Comparison of ENCODE assay signal across 17 cellular contexts in the genomic region with DNA sequence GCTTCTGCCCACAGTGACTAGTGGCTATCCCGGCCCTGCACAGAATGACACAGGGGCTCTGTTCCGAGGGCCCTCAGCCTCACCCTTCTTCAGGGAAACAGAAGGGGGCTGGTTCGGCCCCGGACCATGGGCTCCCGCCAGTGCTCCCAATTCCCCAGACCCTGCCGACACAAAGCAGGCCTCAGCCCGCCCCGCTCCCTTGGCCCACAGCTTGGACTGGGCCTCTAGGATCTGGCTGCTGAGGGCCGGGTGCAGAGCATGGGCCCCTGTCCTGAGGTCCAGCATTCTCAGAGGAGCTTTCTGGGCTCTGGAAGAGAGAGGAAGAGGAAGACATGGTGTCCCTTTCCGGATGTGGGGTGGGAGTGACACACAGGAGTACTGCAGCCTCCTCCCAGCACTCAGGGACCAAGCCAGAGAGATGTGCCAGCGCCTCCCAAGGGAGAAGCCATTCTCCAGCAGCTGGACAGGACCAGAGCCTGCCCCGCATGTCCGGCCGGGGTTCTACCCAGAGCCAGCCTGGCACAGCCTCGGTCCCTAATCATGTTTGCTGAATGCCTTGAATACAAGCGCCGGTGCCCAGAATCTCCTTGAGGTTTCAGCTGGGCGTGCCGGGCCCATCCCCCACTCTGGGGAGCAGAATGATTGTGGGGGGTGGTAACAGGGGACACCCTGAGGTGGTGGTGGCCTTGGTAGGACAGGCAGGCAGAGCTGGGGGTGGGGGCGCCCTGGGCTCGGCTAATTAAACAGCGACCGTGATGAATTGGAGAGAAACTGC. TPM values are rescaled to one million over a fixed set of nuclear protein-coding genes. Genes with fewer than 3 reads are reported as not detected.
DNase-seq lines count a peak whose midpoint lies in the region; ATAC-seq, FAIRE-seq and TF ChIP-seq lines count a peak whose summit lies in the region.
"Had no signal": no experiment of that assay in that cellular context is flagged by ENCODE, and none has a peak within 500 bp of the region (broad histone marks: within the 10 kb centered on the region; RNA-seq: fewer than 3 reads in every experiment).

No MANE protein-coding gene starts in this region.

- peaks cover 18% of the 10 kb centered on the region for H3K27me3 Mint-ChIP-seq in nephron progenitor cell (ENCODE audit: low read depth, poor library complexity)
- H3K27me3 Mint-ChIP-seq: CD8-positive, alpha-beta memory T cell had no signal

- H3K27ac ChIP-seq in WERI-Rb-1 = no peak overlapping the region
- H3K27ac ChIP-seq in neuronal stem cell (replicated peaks; ENCODE audit: low read length) = no peak overlapping the region
- H3K27ac ChIP-seq: PC-9 had no signal

- peak overlapping the region; percentile 44 for H2BK15ac ChIP-seq in neuronal stem cell (ENCODE audit: low read length)

- DNase-seq in D721Med (ENCODE audit: insufficient read length, low spot score) = peak; percentile 10
- DNase-seq in MV-4-11 (lab: John Stamatoyannopoulos, UW) = peak; percentile 23
- DNase-seq in WERI-Rb-1 = no peak
- no peak for DNase-seq in neuronal stem cell (ENCODE audit: low spot score)
- DNase-seq in nephron progenitor cell = no peak
- DNase-seq in ecto neural progenitor cell (ENCODE audit: low spot score) = no peak
- DNase-seq: H9; NCI-H1436; NCI-H2029 treated with DMSO at 0.1 percent for 48 hours; NCI-H2227 treated with DMSO at 0.1 percent for 48 hours; NCI-H524 treated with DMSO at 0.1 percent for 48 hours; NK-92 treated with Interleukin-12 subunit alpha and Interleukin-12 subunit beta, amount 100 ng/mL, for 24 hours; PC-9 had no signal

- no peak for ATAC-seq in HG03025 (IDR thresholded peaks at IDR 0.05; ENCODE audit: low FRiP score, unreplicated experiment)

- H2BK5ac ChIP-seq in neuronal stem cell (ENCODE audit: low read length) = peak overlapping the region; percentile 22

- H3K18ac ChIP-seq in neuronal stem cell (ENCODE audit: low read length) = peak overlapping the region; percentile 72

- no peak overlapping the region for H4K91ac ChIP-seq in neuronal stem cell (ENCODE audit: low read depth, low read length, poor library complexity)

- H3K23ac ChIP-seq in neuronal stem cell (ENCODE audit: low read depth, low read length, poor library complexity) = peak overlapping the region; percentile 74

- no peak overlapping the region for H3K9ac ChIP-seq in neuronal stem cell (ENCODE audit: low read depth, low read length, poor library complexity)

- H2AK5ac ChIP-seq in neuronal stem cell (ENCODE audit: low read depth, low read length) = peak overlapping the region; percentile 37

- no peak overlapping the region for H3K4me3 Mint-ChIP-seq in nephron progenitor cell
- H3K4me3 Mint-ChIP-seq: B cell; CD8-positive, alpha-beta memory T cell; H9 had no signal

- H2AFZ ChIP-seq in neuronal stem cell (ENCODE audit: low read length) = no peak overlapping the region
- H2AFZ ChIP-seq: PC-9 had no signal

- TF ChIP-seq CTCF in D721Med (IDR thresholded peaks at IDR 0.05; ENCODE audit: insufficient read depth, missing control alignments) = no peak
- TF ChIP-seq CTCF in WERI-Rb-1 (IDR thresholded peaks at IDR 0.05; ENCODE audit: low read depth, low read length) = peak; percentile 35; the same call in 1 of the 2 replicates
- TF ChIP-seq CTCF in nephron progenitor cell (IDR thresholded peaks at IDR 0.05) = no peak

- H3K79me1 ChIP-seq in neuronal stem cell (ENCODE audit: low read depth, low read length) = no peaks in the 10 kb centered on the region

- no CpG with 5 or more reads among the region's 23 CpGs for WGBS in neuronal stem cell (ENCODE audit: extremely low coverage in 2 of 2, insufficient read length in 2 of 2, insufficient replicate concordance in 1 of 2), 2 donors

- no peak overlapping the region for H3K27ac Mint-ChIP-seq in nephron progenitor cell
- H3K27ac Mint-ChIP-seq: B cell, H9 had no signal

- H3K36me3 Mint-ChIP-seq in nephron progenitor cell (ENCODE audit: low read depth) = no peaks in the 10 kb centered on the region
- H3K36me3 Mint-ChIP-seq: CD8-positive, alpha-beta memory T cell had no signal

- no peaks in the 10 kb centered on the region for H3K36me3 ChIP-seq in WERI-Rb-1
- no peaks in the 10 kb centered on the region for H3K36me3 ChIP-seq in neuronal stem cell (replicated peaks in 1 of 2; ENCODE audit: control insufficient read depth in 2 of 2, insufficient read depth in 2 of 2, low read length in 2 of 2)
- H3K36me3 ChIP-seq: MG63 had no signal

- no peak overlapping the region for H3K4ac ChIP-seq in neuronal stem cell (ENCODE audit: low read length)

- no peak overlapping the region for H4K8ac ChIP-seq in neuronal stem cell (ENCODE audit: low read depth, low read length)

- no peaks in the 10 kb centered on the region for H3K9me3 ChIP-seq in WERI-Rb-1 (ENCODE audit: severe bottlenecking)
- H3K9me3 ChIP-seq in neuronal stem cell (replicated peaks in 1 of 2; ENCODE audit: control insufficient read depth in 2 of 2, insufficient read depth in 1 of 2, low read depth in 1 of 2, low read length in 2 of 2) = no peaks in the 10 kb centered on the region
- H3K9me3 ChIP-seq: MG63 had no signal

- H3K4me3 ChIP-seq in WERI-Rb-1 (ENCODE audit: low read depth, low read length) (no peak overlapping the region), neuronal stem cell (ENCODE audit: low read length in 2 of 2) (no peak overlapping the region)
- H3K4me3 ChIP-seq: MG63, PC-9 had no signal

- peaks cover 4% of the 10 kb centered on the region for H3K9me3 Mint-ChIP-seq in nephron progenitor cell
- H3K9me3 Mint-ChIP-seq: CD8-positive, alpha-beta memory T cell; H9 had no signal

- no peak overlapping the region for H2BK120ac ChIP-seq in neuronal stem cell (ENCODE audit: low read depth, low read length)

- H3K27me3 ChIP-seq in WERI-Rb-1 (ENCODE audit: insufficient read depth, low read depth, severe bottlenecking) (no peaks in the 10 kb centered on the region), neuronal stem cell (ENCODE audit: control insufficient read depth in 3 of 3, insufficient read depth in 3 of 3, low read depth in 1 of 3, low read length in 3 of 3) (peaks cover 0 to 26% (median 0%) of the 10 kb centered on the region in 3 experiments)
- H3K27me3 ChIP-seq: MG63 had no signal

- FAIRE-seq in D721Med (lab: Jason Lieb, UNC) = no peak

- H3K4me1 ChIP-seq in neuronal stem cell (ENCODE audit: control insufficient read depth in 2 of 2, insufficient read depth in 1 of 2, low read depth in 1 of 2, low read length in 2 of 2) = peaks cover 2% of the 10 kb centered on the region in 2 donors

- H2BK12ac ChIP-seq in neuronal stem cell (ENCODE audit: low read length) = peak overlapping the region; percentile 59

- H3K14ac ChIP-seq in neuronal stem cell (ENCODE audit: low read length) = no peak overlapping the region

- H3K4me1 Mint-ChIP-seq in nephron progenitor cell = peaks cover 28% of the 10 kb centered on the region

- H3K4me2 ChIP-seq in neuronal stem cell (ENCODE audit: insufficient read depth, low read length, poor library complexity, severe bottlenecking) = no peak overlapping the region
- H3K4me2 ChIP-seq: PC-9 had no signal

RNA-seq across cellular contexts. Expression of gene C20orf203, which starts 23.9 kb away (rescaled TPM):
- 0.21 TPM for polyA plus RNA-seq in neuronal stem cell (2013, experiment 1 of 2)
- polyA plus RNA-seq in neuronal stem cell (2013, experiment 2 of 2) = 0.18 TPM
- polyA plus RNA-seq: CD8-positive, alpha-beta memory T cell had no signal

Comparison
In these comparisons a context has a peak if more than half of its experiments do, and no peak if none do; other contexts are left out.
1. DNase-seq: peak in D721Med (single experiment) and MV-4-11 (single experiment); none in WERI-Rb-1 (single experiment), neuronal stem cell (single experiment), nephron progenitor cell (single experiment) and ecto neural progenitor cell (single experiment).